In genomic region chr3:156674911-156675743, GRCh38 we compare ENCODE assay signal across 1 cellular context.
TF ChIP-seq lines count a peak whose summit lies in the region.

No MANE protein-coding gene starts in this region.

TF ChIP-seq in K562, 482 proteins besides CTCF, POLR2A, EP300 and RAD21 (continued from another document and continues in another):
- TF ChIP-seq CEBPZ (IDR thresholded peaks at IDR 0.05; ENCODE audit: borderline replicate concordance, low read depth, low read length) (no peak), MNT (conservative IDR thresholded peaks at IDR 0.05) (peak in 1 of 2 experiments; percentile 44; a peak in 2 of 4 replicates), SP2 (IDR thresholded peaks at IDR 0.05; ENCODE audit: extremely low read depth, low read depth, low read length, poor library complexity, severe bottlenecking) (no peak), ZNF277 (CRISPR knock-in tag; IDR thresholded peaks at IDR 0.05; ENCODE audit: borderline replicate concordance) (no peak), ZNF239 (CRISPR knock-in tag; IDR thresholded peaks at IDR 0.05) (no peak), USF1 (CRISPR knock-in tag; IDR thresholded peaks at IDR 0.05) (no peak), FOXO4 (CRISPR knock-in tag; IDR thresholded peaks at IDR 0.05) (no peak), ZFP1 (CRISPR knock-in tag; IDR thresholded peaks at IDR 0.05) (no peak), ZNF24 (IDR thresholded peaks at IDR 0.05) (peak; percentile 63; the same call in 1 of the 2 replicates), ZNF655 (CRISPR knock-in tag; IDR thresholded peaks at IDR 0.05) (no peak), HIVEP1 (CRISPR knock-in tag; IDR thresholded peaks at IDR 0.05) (no peak), ELF4 (CRISPR knock-in tag; IDR thresholded peaks at IDR 0.05) (no peak), ZNF707 (CRISPR knock-in tag; conservative IDR thresholded peaks at IDR 0.05) (no peak), SMARCE1 (IDR thresholded peaks at IDR 0.05) (no peak), ATF4 (CRISPR knock-in tag; IDR thresholded peaks at IDR 0.05) (no peak), RFX1 (IDR thresholded peaks at IDR 0.05) (no peak), LEF1 (IDR thresholded peaks at IDR 0.05) (no peak), GATA2 (CRISPR knock-in tag; IDR thresholded peaks at IDR 0.05) (no peak), NR1H2 (CRISPR knock-in tag; IDR thresholded peaks at IDR 0.05) (no peak), ATF7 (IDR thresholded peaks at IDR 0.05) (peak; percentile 17; the same call in 1 of the 2 replicates), CHD1 (IDR thresholded peaks at IDR 0.05; ENCODE audit: low read length) (peak; percentile 57), ZBTB26 (CRISPR knock-in tag; IDR thresholded peaks at IDR 0.05) (no peak), FOXA1 (IDR thresholded peaks at IDR 0.05; ENCODE audit: borderline replicate concordance) (no peak)
- TF ChIP-seq, protein P1, sequence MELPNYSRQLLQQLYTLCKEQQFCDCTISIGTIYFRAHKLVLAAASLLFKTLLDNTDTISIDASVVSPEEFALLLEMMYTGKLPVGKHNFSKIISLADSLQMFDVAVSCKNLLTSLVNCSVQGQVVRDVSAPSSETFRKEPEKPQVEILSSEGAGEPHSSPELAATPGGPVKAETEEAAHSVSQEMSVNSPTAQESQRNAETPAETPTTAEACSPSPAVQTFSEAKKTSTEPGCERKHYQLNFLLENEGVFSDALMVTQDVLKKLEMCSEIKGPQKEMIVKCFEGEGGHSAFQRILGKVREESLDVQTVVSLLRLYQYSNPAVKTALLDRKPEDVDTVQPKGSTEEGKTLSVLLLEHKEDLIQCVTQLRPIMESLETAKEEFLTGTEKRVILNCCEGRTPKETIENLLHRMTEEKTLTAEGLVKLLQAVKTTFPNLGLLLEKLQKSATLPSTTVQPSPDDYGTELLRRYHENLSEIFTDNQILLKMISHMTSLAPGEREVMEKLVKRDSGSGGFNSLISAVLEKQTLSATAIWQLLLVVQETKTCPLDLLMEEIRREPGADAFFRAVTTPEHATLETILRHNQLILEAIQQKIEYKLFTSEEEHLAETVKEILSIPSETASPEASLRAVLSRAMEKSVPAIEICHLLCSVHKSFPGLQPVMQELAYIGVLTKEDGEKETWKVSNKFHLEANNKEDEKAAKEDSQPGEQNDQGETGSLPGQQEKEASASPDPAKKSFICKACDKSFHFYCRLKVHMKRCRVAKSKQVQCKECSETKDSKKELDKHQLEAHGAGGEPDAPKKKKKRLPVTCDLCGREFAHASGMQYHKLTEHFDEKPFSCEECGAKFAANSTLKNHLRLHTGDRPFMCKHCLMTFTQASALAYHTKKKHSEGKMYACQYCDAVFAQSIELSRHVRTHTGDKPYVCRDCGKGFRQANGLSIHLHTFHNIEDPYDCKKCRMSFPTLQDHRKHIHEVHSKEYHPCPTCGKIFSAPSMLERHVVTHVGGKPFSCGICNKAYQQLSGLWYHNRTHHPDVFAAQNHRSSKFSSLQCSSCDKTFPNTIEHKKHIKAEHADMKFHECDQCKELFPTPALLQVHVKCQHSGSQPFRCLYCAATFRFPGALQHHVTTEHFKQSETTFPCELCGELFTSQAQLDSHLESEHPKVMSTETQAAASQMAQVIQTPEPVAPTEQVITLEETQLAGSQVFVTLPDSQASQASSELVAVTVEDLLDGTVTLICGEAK (IDR thresholded peaks at IDR 0.05) = no peak
- TF ChIP-seq, protein P1 (CRISPR knock-in tag; IDR thresholded peaks at IDR 0.05) = no peak
- TF ChIP-seq, protein P2, sequence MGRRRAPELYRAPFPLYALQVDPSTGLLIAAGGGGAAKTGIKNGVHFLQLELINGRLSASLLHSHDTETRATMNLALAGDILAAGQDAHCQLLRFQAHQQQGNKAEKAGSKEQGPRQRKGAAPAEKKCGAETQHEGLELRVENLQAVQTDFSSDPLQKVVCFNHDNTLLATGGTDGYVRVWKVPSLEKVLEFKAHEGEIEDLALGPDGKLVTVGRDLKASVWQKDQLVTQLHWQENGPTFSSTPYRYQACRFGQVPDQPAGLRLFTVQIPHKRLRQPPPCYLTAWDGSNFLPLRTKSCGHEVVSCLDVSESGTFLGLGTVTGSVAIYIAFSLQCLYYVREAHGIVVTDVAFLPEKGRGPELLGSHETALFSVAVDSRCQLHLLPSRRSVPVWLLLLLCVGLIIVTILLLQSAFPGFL (CRISPR knock-in tag; IDR thresholded peaks at IDR 0.05) = no peak
- TF ChIP-seq, protein P3, sequence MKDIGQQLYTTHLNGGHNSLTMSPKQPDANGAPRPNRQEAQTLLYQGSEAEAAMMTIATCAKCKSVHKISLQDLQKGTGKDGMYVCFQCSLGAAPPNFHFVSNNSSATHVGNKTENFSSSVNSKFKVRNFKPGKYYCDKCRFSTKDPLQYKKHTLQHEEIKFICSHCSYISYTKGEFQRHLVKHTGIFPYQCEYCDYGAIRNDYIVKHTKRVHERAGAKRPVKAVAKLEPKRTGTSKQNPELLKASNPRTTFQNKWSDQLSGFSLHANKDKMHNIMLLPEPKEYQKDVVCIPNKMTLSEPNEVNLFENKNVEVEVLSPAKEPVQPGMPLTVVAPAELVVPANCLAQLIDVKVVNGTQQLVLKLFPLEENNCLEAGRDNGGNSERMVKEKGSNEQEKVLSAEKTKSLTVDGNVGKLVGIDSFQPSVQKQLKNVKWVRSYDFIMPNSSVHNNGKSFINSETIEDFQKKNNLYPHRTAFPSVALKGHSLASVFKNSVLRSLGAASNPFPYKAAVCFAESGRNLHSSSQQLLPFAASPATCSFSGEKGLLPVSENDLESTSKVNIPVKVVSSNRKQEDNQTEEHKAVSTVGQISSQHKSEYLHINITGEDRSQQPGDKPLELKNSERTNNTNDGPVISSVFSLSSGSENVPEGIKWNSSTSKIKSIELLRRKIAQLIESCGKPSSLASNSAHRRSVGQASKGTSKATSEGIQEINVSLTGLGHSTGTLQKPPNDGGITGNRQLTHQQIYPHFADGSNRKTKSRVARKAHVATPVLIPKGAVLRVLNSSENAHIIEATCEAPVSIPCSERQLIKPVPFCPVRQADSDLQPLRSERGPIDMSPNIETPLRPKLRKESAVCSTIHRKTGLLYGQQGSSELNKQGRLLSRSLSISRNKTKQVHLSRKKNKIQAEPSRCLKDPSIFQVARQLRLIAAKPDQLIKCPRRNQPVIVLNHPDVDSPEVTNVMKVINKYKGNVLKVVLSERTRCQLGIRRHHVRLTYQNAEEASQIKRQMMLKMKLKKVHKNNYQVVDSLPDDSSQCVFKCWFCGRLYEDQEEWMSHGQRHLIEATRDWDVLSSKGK (CRISPR knock-in tag; IDR thresholded peaks at IDR 0.05) = no peak
